Comparison of ENCODE assay signal across 19 cellular contexts in genomic region chr13:23628250-23628649, GRCh38. TPM values are rescaled to one million over a fixed set of nuclear protein-coding genes. Genes with fewer than 3 reads are reported as not detected.
DNase-seq lines count a peak whose midpoint lies in the region; ATAC-seq and TF ChIP-seq lines count a peak whose summit lies in the region.
"Had no signal": no experiment of that assay in that cellular context is flagged by ENCODE, and none has a peak within 500 bp of the region (broad histone marks: within the 10 kb centered on the region; RNA-seq: fewer than 3 reads in every experiment).

No MANE protein-coding gene starts in this region.

- POLR2A ChIA-PET in activated CD4-positive, alpha-beta memory T cell treated with anti-CD3 and anti-CD28 coated beads for 36 hours (lab: Charles Lee): no interaction called here

- no peaks in the 10 kb centered on the region for H3K27me3 ChIP-seq in testis
- no peaks in the 10 kb centered on the region for H3K27me3 ChIP-seq in left lung

- H3K4me1 ChIP-seq in testis: peaks cover 56% of the 10 kb centered on the region
- H3K4me1 ChIP-seq in left lung: peaks cover 23 to 24% of the 10 kb centered on the region in 2 donors
- H3K4me1 ChIP-seq: A549 had no signal

- H3K27me3 Mint-ChIP-seq in endothelial cell (ENCODE audit: unreplicated experiment): peaks cover 3% of the 10 kb centered on the region
- peaks cover 13% of the 10 kb centered on the region for H3K27me3 Mint-ChIP-seq in activated CD4-positive, alpha-beta memory T cell treated with anti-CD3 and anti-CD28 coated beads for 36 hours

- no peaks in the 10 kb centered on the region for H3K9me3 Mint-ChIP-seq in endothelial cell (ENCODE audit: unreplicated experiment)
- no peaks in the 10 kb centered on the region for H3K9me3 Mint-ChIP-seq in activated CD4-positive, alpha-beta memory T cell treated with anti-CD3 and anti-CD28 coated beads for 36 hours

- H3K4me1 Mint-ChIP-seq in endothelial cell (ENCODE audit: unreplicated experiment): peaks cover 28% of the 10 kb centered on the region
- peaks cover 1% of the 10 kb centered on the region for H3K4me1 Mint-ChIP-seq in activated CD4-positive, alpha-beta memory T cell treated with anti-CD3 and anti-CD28 coated beads for 36 hours (ENCODE audit: low read depth)

- DNase-seq in left ventricle myocardium superior: no peak
- DNase-seq in Right ventricle myocardium inferior (ENCODE audit: missing footprints): no peak
- DNase-seq in NCI-H69 (lab: John Stamatoyannopoulos, UW): peak; percentile 4
- no peak for DNase-seq in endothelial cell (ENCODE audit: low spot score)
- no peak for DNase-seq in testis
- DNase-seq in left lung: no peak
- no peak for DNase-seq in activated CD4-positive, alpha-beta memory T cell treated with anti-CD3 and anti-CD28 coated beads for 36 hours
- DNase-seq: COR-L47, DMS153, NCI-H1417 treated with DMSO at 0.1 percent for 48 hours, NCI-H2029, NCI-H2171, NCI-H446, NCI-H774 had no signal

- TF ChIP-seq POLR2A in testis (IDR thresholded peaks at IDR 0.05): no peak

- H3K9me3 ChIP-seq in testis: no peaks in the 10 kb centered on the region
- H3K9me3 ChIP-seq in left lung: no peaks in the 10 kb centered on the region
- H3K9me3 ChIP-seq: A549, HAP-1 had no signal

- H3K36me3 ChIP-seq in testis (ENCODE audit: low read depth, missing control alignments) (no peaks in the 10 kb centered on the region), left lung (no peaks in the 10 kb centered on the region)
- H3K36me3 ChIP-seq: HAP-1 had no signal

- WGBS in testis, 2 donors: 48 to 49% methylated on average over 3 of the region's 3 CpGs

- CTCF ChIA-PET in activated CD4-positive, alpha-beta memory T cell treated with anti-CD3 and anti-CD28 coated beads for 36 hours (lab: Charles Lee): no interaction called here

- H3K4me3 Mint-ChIP-seq in endothelial cell (ENCODE audit: unreplicated experiment): no peak overlapping the region
- no peak overlapping the region for H3K4me3 Mint-ChIP-seq in activated CD4-positive, alpha-beta memory T cell treated with anti-CD3 and anti-CD28 coated beads for 36 hours
- H3K4me3 Mint-ChIP-seq: CD14-positive monocyte had no signal

- H3K27ac ChIP-seq in testis: peak overlapping the region; percentile 85 to 86
- no peak overlapping the region for H3K27ac ChIP-seq in left lung
- H3K27ac ChIP-seq: A549 had no signal

- ATAC-seq in left ventricle myocardium superior (peak; percentile 13), Right ventricle myocardium inferior (no peak), left lung (no peak), GM18907 (IDR thresholded peaks at IDR 0.05; ENCODE audit: unreplicated experiment) (no peak)
- ATAC-seq: A549, K562 had no signal

- peak; percentile 24 for TF ChIP-seq CTCF in endothelial cell (IDR thresholded peaks at IDR 0.05; ENCODE audit: unreplicated experiment)
- TF ChIP-seq CTCF in testis (IDR thresholded peaks at IDR 0.05): no peak
- no peak for TF ChIP-seq CTCF in left lung (IDR thresholded peaks at IDR 0.05)

- H3K36me3 Mint-ChIP-seq in endothelial cell (ENCODE audit: low read depth, unreplicated experiment): no peaks in the 10 kb centered on the region
- no peaks in the 10 kb centered on the region for H3K36me3 Mint-ChIP-seq in activated CD4-positive, alpha-beta memory T cell treated with anti-CD3 and anti-CD28 coated beads for 36 hours
- H3K36me3 Mint-ChIP-seq: CD14-positive monocyte had no signal

- intact Hi-C loops in left ventricle myocardium superior (cut with micrococcal nuclease) (no loop called here), Right ventricle myocardium inferior (cut with DNase I) (no loop called here), testis (cut with DNase I; ENCODE audit: low total_unique reads) (no loop called here), left lung (cut with DNase I) (no loop called here)
- intact Hi-C loops in activated CD4-positive, alpha-beta memory T cell treated with anti-CD3 and anti-CD28 coated beads for 36 hours (cut with micrococcal nuclease): no loop called here

- H3K4me3 ChIP-seq in testis: no peak overlapping the region
- H3K4me3 ChIP-seq in left lung: no peak overlapping the region
- H3K4me3 ChIP-seq: A549, HAP-1, K562 had no signal

- no peak overlapping the region for H3K27ac Mint-ChIP-seq in endothelial cell (ENCODE audit: unreplicated experiment)
- H3K27ac Mint-ChIP-seq in activated CD4-positive, alpha-beta memory T cell treated with anti-CD3 and anti-CD28 coated beads for 36 hours: no peak overlapping the region
- H3K27ac Mint-ChIP-seq: CD14-positive monocyte had no signal

RNA-seq across cellular contexts. Expression of gene TNFRSF19, which starts 58.0 kb away (rescaled TPM):
- 41.6 TPM for total RNA-seq in left ventricle myocardium superior
- total RNA-seq in Right ventricle myocardium inferior: 36.5 TPM
- total RNA-seq in endothelial cell (ENCODE audit: unreplicated experiment): 8.8 TPM
- total RNA-seq in testis: 1 to 10 TPM; 6.2 to 8.4 TPM
- 5.7 TPM for polyA plus RNA-seq in testis (ENCODE audit: insufficient read depth, low read depth, low replicate concordance)
- 10 to 100 TPM; 28.1 to 52.1 TPM for total RNA-seq in left lung
- not detected for total RNA-seq in activated CD4-positive, alpha-beta memory T cell treated with anti-CD3 and anti-CD28 coated beads for 36 hours

Comparison
In these comparisons a context has a peak if more than half of its experiments do, and no peak if none do; other contexts are left out.
1. H3K27ac ChIP-seq: peak in testis (2 of 2); none in left lung (0 of 2).